In genomic region chr9:112878752-112879151, GRCh38 we compare ENCODE assay signal across 39 cellular contexts. TPM values are rescaled to one million over a fixed set of nuclear protein-coding genes. Genes with fewer than 3 reads are reported as not detected.
"Had no signal": no experiment of that assay in that cellular context is flagged by ENCODE, and none has a peak within 500 bp of the region (broad histone marks: within the 10 kb centered on the region; RNA-seq: fewer than 3 reads in every experiment).

No MANE protein-coding gene starts in this region.

- H3K4me2 ChIP-seq: KMS-11 had no signal

- DNase-seq: Karpas-422, Kasumi-1, KBM-7, KG1, MG63, MM.1S, MV-4-11, NCI-H1048, NCI-H1092, NCI-H1092 treated with DMSO at 0.1 percent for 48 hours, NCI-H1105, NCI-H1105 treated with DMSO at 0.1 percent for 48 hours, NCI-H1417, NCI-H1417 treated with DMSO at 0.1 percent for 48 hours, NCI-H1436, NCI-H1436 treated with DMSO at 0.1 percent for 48 hours, NCI-H146, NCI-H1694, NCI-H1694 treated with DMSO at 0.1 percent for 48 hours, NCI-H187, NCI-H187 treated with DMSO at 0.1 percent for 48 hours, NCI-H1930, NCI-H2029, NCI-H2029 treated with DMSO at 0.1 percent for 48 hours, NCI-H2081, NCI-H2081 treated with DMSO at 0.1 percent for 48 hours, NCI-H2107, NCI-H2171, NCI-H2171 treated with DMSO at 0.1 percent for 48 hours, NCI-H2227 treated with DMSO at 0.1 percent for 48 hours, NCI-H226, NCI-H345, NCI-H446, NCI-H446 treated with DMSO at 0.1 percent for 48 hours had no signal

- H3K4me3 ChIP-seq: MG63 had no signal

- H3K27ac ChIP-seq: KMS-11 had no signal

- H3K9ac ChIP-seq: KMS-11 had no signal

- H3K27me3 ChIP-seq: MG63 had no signal

RNA-seq across cellular contexts. Expression of gene SLC46A2, which starts 11.9 kb away (rescaled TPM):
- total RNA-seq: LHCN-M2, M059J, MCF 10A, NCI-H460 had no signal
